Comparison of ENCODE assay signal across 9 cellular contexts in genomic region chr15:30922469-30923311, GRCh38. TPM values are rescaled to one million over a fixed set of nuclear protein-coding genes. Genes with fewer than 3 reads are reported as not detected.
DNase-seq lines count a peak whose midpoint lies in the region; ATAC-seq and TF ChIP-seq lines count a peak whose summit lies in the region.
"Had no signal": no experiment of that assay in that cellular context is flagged by ENCODE, and none has a peak within 500 bp of the region (broad histone marks: within the 10 kb centered on the region; RNA-seq: fewer than 3 reads in every experiment).

No MANE protein-coding gene starts in this region.

- H3K27ac ChIP-seq in esophagus muscularis mucosa (replicated peaks in 1 of 4): peak overlapping the region; percentile 24 to 65 (median 25)
- H3K27ac ChIP-seq in mesodermal cell (ENCODE audit: low read depth, low read length, severe bottlenecking): peak overlapping the region; percentile 95

- in situ Hi-C loops in GM13977 (cut with MboI; ENCODE audit: low pct_unique_long_range_greater_than_20kb, low sequenced_read_pairs, unreplicated experiment): no loop called here

- peak; percentile 29 for ATAC-seq in Right ventricle myocardium inferior
- ATAC-seq in HG03521 (IDR thresholded peaks at IDR 0.05; ENCODE audit: unreplicated experiment): no peak
- ATAC-seq: K562 had no signal

- 78% methylated on average over 14 of the region's 14 CpGs for WGBS in esophagus muscularis mucosa
- 40 to 51% methylated on average over 11 of the region's 14 CpGs for WGBS in mesodermal cell (ENCODE audit: insufficient coverage in 2 of 2), 2 experiments

- TF ChIP-seq CTCF in esophagus muscularis mucosa (IDR thresholded peaks at IDR 0.05) (no peak), GM13977 (IDR thresholded peaks at IDR 0.05; ENCODE audit: extremely low read depth, insufficient read depth, missing control alignments) (no peak)

- H3K4me1 ChIP-seq in esophagus muscularis mucosa: peaks cover 0 to 33% (median 7%) of the 10 kb centered on the region in 4 donors
- H3K4me1 ChIP-seq in mesodermal cell (ENCODE audit: control insufficient read depth, insufficient read depth, low read length, poor library complexity, severe bottlenecking): peaks cover 40% of the 10 kb centered on the region

- H3K36me3 ChIP-seq in esophagus muscularis mucosa (peaks cover 52 to 100% (median 85%) of the 10 kb centered on the region in 4 donors), mesodermal cell (ENCODE audit: control insufficient read depth, insufficient read depth, low read length) (peaks cover 62% of the 10 kb centered on the region)

- H3K27me3 ChIP-seq in esophagus muscularis mucosa: no peaks in the 10 kb centered on the region

- no peak for TF ChIP-seq POLR2A in esophagus muscularis mucosa (IDR thresholded peaks at IDR 0.05; ENCODE audit: low read depth)

- intact Hi-C loops in Right ventricle myocardium inferior (cut with DNase I) (no loop called here), cardiac septum (cut with DNase I) (loop anchor here (5.0 kb wide), 2 partner anchors 35 to 70 kb away; partner anchors contain the start of gene MTMR10), esophagus muscularis mucosa (cut with DNase I) (no loop called here)

- DNase-seq in Right ventricle myocardium inferior (ENCODE audit: missing footprints) (no peak), cardiac septum (ENCODE audit: low spot score) (no peak), esophagus muscularis mucosa (ENCODE audit: extremely low spot score) (no peak), NCI-H1436 (lab: John Stamatoyannopoulos, UW) (no peak), GM13977 (ENCODE audit: low spot score) (no peak), SHP77 (lab: John Stamatoyannopoulos, UW) (no peak)

- H3K4me3 ChIP-seq in esophagus muscularis mucosa: no peak overlapping the region
- H3K4me3 ChIP-seq in mesodermal cell (ENCODE audit: extremely low read depth, insufficient read depth, low read length, poor library complexity, severe bottlenecking): no peak overlapping the region
- H3K4me3 ChIP-seq: K562 had no signal

- no peaks in the 10 kb centered on the region for H3K9me3 ChIP-seq in esophagus muscularis mucosa
- no peaks in the 10 kb centered on the region for H3K9me3 ChIP-seq in mesodermal cell (ENCODE audit: control insufficient read depth, low read length)

- TF ChIP-seq EP300 in esophagus muscularis mucosa (IDR thresholded peaks at IDR 0.05): no peak

RNA-seq across cellular contexts. Expression of gene FAN1, which starts 19.0 kb away (rescaled TPM):
- total RNA-seq in Right ventricle myocardium inferior (23.5 TPM), cardiac septum (15.9 TPM), esophagus muscularis mucosa (10 to 100 TPM; 13.6 to 18.7 (median 17.4) TPM)
- 15.0 TPM for polyA plus RNA-seq in mesodermal cell (2013, experiment 1 of 2)
- 16.5 TPM for polyA plus RNA-seq in mesodermal cell (2013, experiment 2 of 2)
